9 cellular contexts compared by ENCODE assay signal in genomic region chr1:21232044-21232443, GRCh38. TPM values are rescaled to one million over a fixed set of nuclear protein-coding genes. Genes with fewer than 3 reads are reported as not detected.
DNase-seq lines count a peak whose midpoint lies in the region; ATAC-seq lines count a peak whose summit lies in the region.
"Had no signal": no experiment of that assay in that cellular context is flagged by ENCODE, and none has a peak within 500 bp of the region (broad histone marks: within the 10 kb centered on the region; RNA-seq: fewer than 3 reads in every experiment).

No MANE protein-coding gene starts in this region.

- no peak overlapping the region for H3K14ac ChIP-seq in mesenchymal stem cell (ENCODE audit: low read length in 2 of 2)

- peaks cover 1% of the 10 kb centered on the region for H3K79me1 ChIP-seq in mesenchymal stem cell (replicated peaks; ENCODE audit: low read length, poor library complexity, severe bottlenecking)

- no peak overlapping the region for H3K4me3 Mint-ChIP-seq in activated naive CD4-positive, alpha-beta T cell treated with anti-CD3 and anti-CD28 coated beads for 36 hours
- no peak overlapping the region for H3K4me3 Mint-ChIP-seq in effector memory CD8-positive, alpha-beta T cell
- H3K4me3 Mint-ChIP-seq: dendritic cell treated with granulocyte-macrophage colony-stimulating factor and Interleukin-4, amounts not matched to agents 40 ng/mL and 50 ng/mL, for 4 days had no signal

- H3K9ac ChIP-seq in mesenchymal stem cell (ENCODE audit: low read length), result no peak overlapping the region

- no peaks in the 10 kb centered on the region for H3K9me3 ChIP-seq in mesenchymal stem cell (ENCODE audit: control insufficient read depth, low read length)

- no peak overlapping the region for H4K8ac ChIP-seq in mesenchymal stem cell (ENCODE audit: low read length)

- peaks cover 47 to 70% of the 10 kb centered on the region in 2 experiments for H3K36me3 ChIP-seq in mesenchymal stem cell (ENCODE audit: control insufficient read depth in 1 of 2, insufficient read depth in 2 of 2, low read depth in 1 of 2, low read length in 2 of 2)

- peaks cover 40% of the 10 kb centered on the region for H3K36me3 Mint-ChIP-seq in activated naive CD4-positive, alpha-beta T cell treated with anti-CD3 and anti-CD28 coated beads for 36 hours (ENCODE audit: low read depth)
- H3K36me3 Mint-ChIP-seq in effector memory CD8-positive, alpha-beta T cell (ENCODE audit: insufficient read depth), result peaks cover 54% of the 10 kb centered on the region

- H4K91ac ChIP-seq in mesenchymal stem cell (ENCODE audit: low read length), result no peak overlapping the region

- H3K27ac ChIP-seq in mesenchymal stem cell (ENCODE audit: low read length, poor library complexity, severe bottlenecking), result no peak overlapping the region

- WGBS in mesenchymal stem cell, result 77% methylated on average over 3 of the region's 3 CpGs

- no peaks in the 10 kb centered on the region for H3K4me1 Mint-ChIP-seq in activated naive CD4-positive, alpha-beta T cell treated with anti-CD3 and anti-CD28 coated beads for 36 hours (ENCODE audit: low read depth)
- H3K4me1 Mint-ChIP-seq in effector memory CD8-positive, alpha-beta T cell (ENCODE audit: low read depth in 2 of 2), result no peaks in the 10 kb centered on the region

- DNase-seq in activated naive CD4-positive, alpha-beta T cell treated with anti-CD3 and anti-CD28 coated beads for 36 hours, result peak; percentile 42
- no peak for DNase-seq in activated naive CD4-positive, alpha-beta T cell (lab: John Stamatoyannopoulos, UW)
- DNase-seq in NAMALWA (ENCODE audit: low spot score) (peak; percentile 50), SW480 (ENCODE audit: low spot score) (peak; percentile 58), mesenchymal stem cell (peak; percentile 70), NCI-H774 (lab: John Stamatoyannopoulos, UW) (no peak)
- peak; percentile 22 to 43 (median 32) for DNase-seq in effector memory CD8-positive, alpha-beta T cell

- peak; percentile 36 for ATAC-seq in effector memory CD8-positive, alpha-beta T cell (replicated peaks)
- ATAC-seq in GM21737 (IDR thresholded peaks at IDR 0.05; ENCODE audit: unreplicated experiment), result no peak

- H2BK15ac ChIP-seq in mesenchymal stem cell (ENCODE audit: low read depth, poor library complexity, severe bottlenecking), result no peak overlapping the region

- H3K27me3 Mint-ChIP-seq in activated naive CD4-positive, alpha-beta T cell treated with anti-CD3 and anti-CD28 coated beads for 36 hours (ENCODE audit: low read depth), result no peaks in the 10 kb centered on the region
- no peaks in the 10 kb centered on the region for H3K27me3 Mint-ChIP-seq in effector memory CD8-positive, alpha-beta T cell

- no peak overlapping the region for H3K4me3 ChIP-seq in mesenchymal stem cell (ENCODE audit: insufficient read depth in 1 of 2, low read depth in 1 of 2, low read length in 2 of 2)

- H3K18ac ChIP-seq in mesenchymal stem cell (ENCODE audit: low read depth in 1 of 2, low read length in 2 of 2), result no peak overlapping the region

- no peak overlapping the region for H3K4me2 ChIP-seq in mesenchymal stem cell (ENCODE audit: low read length, poor library complexity, severe bottlenecking)

- H2AFZ ChIP-seq in mesenchymal stem cell (ENCODE audit: low read depth, low read length), result no peak overlapping the region

- CTCF ChIA-PET in activated naive CD4-positive, alpha-beta T cell treated with anti-CD3 and anti-CD28 coated beads for 36 hours (lab: Charles Lee), result interaction anchor here (0.6 to 5.4 kb wide), 22 partner anchors 9 to 341 kb away, joined by 3 to 106 read pairs (median 6); no protein-coding TSS in a partner anchor

- H2BK120ac ChIP-seq in mesenchymal stem cell (ENCODE audit: low read depth, low read length), result no peak overlapping the region

- intact Hi-C loops in activated naive CD4-positive, alpha-beta T cell treated with anti-CD3 and anti-CD28 coated beads for 36 hours (cut with micrococcal nuclease), result loop anchor here (1.0 kb wide), 1 partner anchor 136 kb away; no protein-coding TSS in a partner anchor

- no peaks in the 10 kb centered on the region for H3K27me3 ChIP-seq in mesenchymal stem cell (ENCODE audit: control insufficient read depth in 1 of 2, insufficient read depth in 1 of 2, low read length in 2 of 2)

- no peak overlapping the region for H2BK5ac ChIP-seq in mesenchymal stem cell (ENCODE audit: low read depth, low read length, poor library complexity, severe bottlenecking)

- H2AK5ac ChIP-seq in mesenchymal stem cell (ENCODE audit: low read length, severe bottlenecking), result no peak overlapping the region

- H2BK12ac ChIP-seq in mesenchymal stem cell (ENCODE audit: low read length in 2 of 2), result no peak overlapping the region

- H3K9me3 Mint-ChIP-seq in activated naive CD4-positive, alpha-beta T cell treated with anti-CD3 and anti-CD28 coated beads for 36 hours, result no peaks in the 10 kb centered on the region
- H3K9me3 Mint-ChIP-seq in effector memory CD8-positive, alpha-beta T cell, result no peaks in the 10 kb centered on the region
- H3K9me3 Mint-ChIP-seq: dendritic cell treated with granulocyte-macrophage colony-stimulating factor and Interleukin-4, amounts not matched to agents 40 ng/mL and 50 ng/mL, for 4 days had no signal

- no peak overlapping the region for H3K4ac ChIP-seq in mesenchymal stem cell (ENCODE audit: low read depth in 1 of 2, low read length in 2 of 2)

- H3K23ac ChIP-seq in mesenchymal stem cell (ENCODE audit: low read length in 2 of 2), result no peak overlapping the region

- H3K27ac Mint-ChIP-seq in activated naive CD4-positive, alpha-beta T cell treated with anti-CD3 and anti-CD28 coated beads for 36 hours, result no peak overlapping the region
- no peak overlapping the region for H3K27ac Mint-ChIP-seq in effector memory CD8-positive, alpha-beta T cell
- H3K27ac Mint-ChIP-seq: dendritic cell treated with granulocyte-macrophage colony-stimulating factor and Interleukin-4, amounts not matched to agents 40 ng/mL and 50 ng/mL, for 4 days had no signal

- peaks cover 6% of the 10 kb centered on the region for H3K4me1 ChIP-seq in mesenchymal stem cell (ENCODE audit: control insufficient read depth, insufficient read depth, low read depth, low read length)

RNA-seq across cellular contexts. Expression of gene EIF4G3, which starts 55.3 kb away (rescaled TPM):
- total RNA-seq in activated naive CD4-positive, alpha-beta T cell treated with anti-CD3 and anti-CD28 coated beads for 36 hours, result 10 to 100 TPM; 44.6 to 48.0 TPM
- polyA plus RNA-seq in mesenchymal stem cell (2013, experiment 1 of 2), result 75.1 TPM
- 72.4 TPM for polyA plus RNA-seq in mesenchymal stem cell (2013, experiment 2 of 2)

RNA-seq across cellular contexts. Expression of gene ECE1, which starts 58.2 kb away (rescaled TPM):
- 100 to 1,000 TPM; 160 to 166 TPM for total RNA-seq in activated naive CD4-positive, alpha-beta T cell treated with anti-CD3 and anti-CD28 coated beads for 36 hours
- 229 TPM for polyA plus RNA-seq in mesenchymal stem cell (2013, experiment 1 of 2)
- polyA plus RNA-seq in mesenchymal stem cell (2013, experiment 2 of 2), result 222 TPM

Comparison
In these comparisons a context has a peak if more than half of its experiments do, and no peak if none do; other contexts are left out.
1. DNase-seq: peak in activated naive CD4-positive, alpha-beta T cell treated with anti-CD3 and anti-CD28 coated beads for 36 hours (single experiment), NAMALWA (single experiment), SW480 (single experiment), effector memory CD8-positive, alpha-beta T cell (3 of 3) and mesenchymal stem cell (single experiment); none in activated naive CD4-positive, alpha-beta T cell (0 of 4) and NCI-H774 (single experiment).